In genomic region chr1:209703834-209704504, GRCh38 we compare ENCODE assay signal across 12 cellular contexts. TPM values are rescaled to one million over a fixed set of nuclear protein-coding genes. Genes with fewer than 3 reads are reported as not detected.
DNase-seq lines count a peak whose midpoint lies in the region; ATAC-seq and TF ChIP-seq lines count a peak whose summit lies in the region.
"Had no signal": no experiment of that assay in that cellular context is flagged by ENCODE, and none has a peak within 500 bp of the region (broad histone marks: within the 10 kb centered on the region; RNA-seq: fewer than 3 reads in every experiment).

No MANE protein-coding gene starts in this region.

- DNase-seq in stimulated activated CD4-positive, alpha-beta T cell treated with anti-CD3 and anti-CD28 coated beads, Interleukin-15, amount 100 ng/mL, for 24 hours, result peak; percentile 44
- no peak for DNase-seq in stimulated activated CD4-positive, alpha-beta T cell treated with anti-CD3 and anti-CD28 coated beads, Interleukin-4, amount 100 ng/mL, for 1 hour
- peak; percentile 40 for DNase-seq in activated CD4-positive, alpha-beta memory T cell treated with anti-CD3 and anti-CD28 coated beads for 36 hours
- DNase-seq in osteocyte (ENCODE audit: extremely low spot score, unreplicated experiment) (no peak), cardiac septum (ENCODE audit: low spot score) (no peak)
- DNase-seq: activated CD4-positive, alpha-beta T cell treated with anti-CD3 and anti-CD28 coated beads, Interleukin-2, amount 50 U/mL, for 48 hours; NCI-H345 had no signal

- POLR2A ChIA-PET in activated CD4-positive, alpha-beta memory T cell treated with anti-CD3 and anti-CD28 coated beads for 36 hours (lab: Charles Lee), result interaction anchor here (0.9 to 5.1 kb wide), 5 partner anchors 19 to 53 kb away, joined by 3 to 23 read pairs (median 4); no protein-coding TSS in a partner anchor

- H3K36me3 Mint-ChIP-seq in activated CD4-positive, alpha-beta memory T cell treated with anti-CD3 and anti-CD28 coated beads for 36 hours, result peaks cover 23% of the 10 kb centered on the region
- no peaks in the 10 kb centered on the region for H3K36me3 Mint-ChIP-seq in osteocyte (ENCODE audit: unreplicated experiment)

- no peak for TF ChIP-seq CTCF in osteocyte (IDR thresholded peaks at IDR 0.05)

- H3K4me3 Mint-ChIP-seq in activated CD4-positive, alpha-beta memory T cell treated with anti-CD3 and anti-CD28 coated beads for 36 hours, result peak overlapping the region; percentile 54
- H3K4me3 Mint-ChIP-seq in osteocyte (ENCODE audit: unreplicated experiment), result no peak overlapping the region

- CTCF ChIA-PET in activated CD4-positive, alpha-beta memory T cell treated with anti-CD3 and anti-CD28 coated beads for 36 hours (lab: Charles Lee), result interaction anchor here (1.2 to 2.0 kb wide), 7 partner anchors 11 to 138 kb away, joined by 3 to 10 read pairs (median 4); no protein-coding TSS in a partner anchor

- H3K9me3 Mint-ChIP-seq in activated CD4-positive, alpha-beta memory T cell treated with anti-CD3 and anti-CD28 coated beads for 36 hours, result no peaks in the 10 kb centered on the region
- no peaks in the 10 kb centered on the region for H3K9me3 Mint-ChIP-seq in osteocyte (ENCODE audit: unreplicated experiment)

- peaks cover 78% of the 10 kb centered on the region for H3K4me1 Mint-ChIP-seq in activated CD4-positive, alpha-beta memory T cell treated with anti-CD3 and anti-CD28 coated beads for 36 hours (ENCODE audit: low read depth)
- H3K4me1 Mint-ChIP-seq in osteocyte (ENCODE audit: unreplicated experiment), result no peaks in the 10 kb centered on the region

- H3K27ac Mint-ChIP-seq in activated CD4-positive, alpha-beta memory T cell treated with anti-CD3 and anti-CD28 coated beads for 36 hours, result peak overlapping the region; percentile 91
- H3K27ac Mint-ChIP-seq in osteocyte (ENCODE audit: unreplicated experiment), result no peak overlapping the region

- intact Hi-C loops in activated CD4-positive, alpha-beta memory T cell treated with anti-CD3 and anti-CD28 coated beads for 36 hours (cut with micrococcal nuclease), result no loop called here
- intact Hi-C loops in cardiac septum (cut with DNase I), result loop anchor here (2.0 kb wide), 1 partner anchor 43 kb away; no protein-coding TSS in a partner anchor

- H3K27me3 Mint-ChIP-seq in activated CD4-positive, alpha-beta memory T cell treated with anti-CD3 and anti-CD28 coated beads for 36 hours, result no peaks in the 10 kb centered on the region
- H3K27me3 Mint-ChIP-seq in osteocyte (ENCODE audit: unreplicated experiment), result peaks cover 68% of the 10 kb centered on the region

- ATAC-seq in HG02852 (IDR thresholded peaks at IDR 0.05; ENCODE audit: unreplicated experiment) (peak; percentile 66), GM21390 (IDR thresholded peaks at IDR 0.05; ENCODE audit: unreplicated experiment) (no peak), GM21381 (IDR thresholded peaks at IDR 0.05; ENCODE audit: unreplicated experiment) (no peak)
- ATAC-seq: Panc1 had no signal

RNA-seq across cellular contexts. Expression of gene HSD11B1, which starts 0.7 kb away (rescaled TPM):
- total RNA-seq in activated CD4-positive, alpha-beta memory T cell treated with anti-CD3 and anti-CD28 coated beads for 36 hours, result 10 to 100 TPM; 22.4 to 23.9 TPM
- total RNA-seq in osteocyte, result not detected in 2 replicates
- 15.0 TPM for total RNA-seq in cardiac septum
- total RNA-seq: HT-29 had no signal

RNA-seq across cellular contexts. Expression of gene G0S2, which starts 28.8 kb away (rescaled TPM):
- total RNA-seq in activated CD4-positive, alpha-beta memory T cell treated with anti-CD3 and anti-CD28 coated beads for 36 hours, result 10 to 100 TPM; 92.7 to 93.1 TPM
- 0.40 TPM in 1 of 2 replicates, not detected in the other for total RNA-seq in osteocyte
- total RNA-seq in cardiac septum, result 246 TPM

RNA-seq across cellular contexts. Expression of gene LAMB3, which starts 51.7 kb away (rescaled TPM):
- total RNA-seq in activated CD4-positive, alpha-beta memory T cell treated with anti-CD3 and anti-CD28 coated beads for 36 hours, result 10 to 100 TPM; 14.6 to 14.7 TPM
- total RNA-seq in osteocyte, result 2.6 and 4.1 TPM in 2 replicates
- total RNA-seq in cardiac septum, result 3.6 TPM

RNA-seq across cellular contexts. Expression of gene TRAF3IP3, which starts 51.9 kb away (rescaled TPM):
- total RNA-seq in activated CD4-positive, alpha-beta memory T cell treated with anti-CD3 and anti-CD28 coated beads for 36 hours, result 100 to 1,000 TPM; 212 to 217 TPM
- total RNA-seq in osteocyte (not detected in 2 replicates), cardiac septum (1.00 TPM)
- total RNA-seq: HT-29 had no signal

Comparison
In these comparisons a context has a peak if more than half of its experiments do, and no peak if none do; other contexts are left out.
1. DNase-seq: peak in stimulated activated CD4-positive, alpha-beta T cell treated with anti-CD3 and anti-CD28 coated beads, Interleukin-15, amount 100 ng/mL, for 24 hours (single experiment) and activated CD4-positive, alpha-beta memory T cell treated with anti-CD3 and anti-CD28 coated beads for 36 hours (single experiment); none in stimulated activated CD4-positive, alpha-beta T cell treated with anti-CD3 and anti-CD28 coated beads, Interleukin-4, amount 100 ng/mL, for 1 hour (single experiment), osteocyte (single experiment) and cardiac septum (single experiment).
2. RNA of gene HSD11B1, which starts 0.7 kb away (total RNA-seq): 22.4 to 23.9 TPM in activated CD4-positive, alpha-beta memory T cell treated with anti-CD3 and anti-CD28 coated beads for 36 hours and 15.0 TPM in cardiac septum (single experiment); not detected in osteocyte; every median in the first group is over 10 times any median in the second.
3. RNA of gene G0S2, which starts 28.8 kb away (total RNA-seq): 246 TPM in cardiac septum (single experiment) and 92.7 to 93.1 TPM in activated CD4-positive, alpha-beta memory T cell treated with anti-CD3 and anti-CD28 coated beads for 36 hours; 0.40 TPM in osteocyte; every median in the first group is over 10 times any median in the second.